14 cellular contexts compared by ENCODE assay signal in the genomic region with DNA sequence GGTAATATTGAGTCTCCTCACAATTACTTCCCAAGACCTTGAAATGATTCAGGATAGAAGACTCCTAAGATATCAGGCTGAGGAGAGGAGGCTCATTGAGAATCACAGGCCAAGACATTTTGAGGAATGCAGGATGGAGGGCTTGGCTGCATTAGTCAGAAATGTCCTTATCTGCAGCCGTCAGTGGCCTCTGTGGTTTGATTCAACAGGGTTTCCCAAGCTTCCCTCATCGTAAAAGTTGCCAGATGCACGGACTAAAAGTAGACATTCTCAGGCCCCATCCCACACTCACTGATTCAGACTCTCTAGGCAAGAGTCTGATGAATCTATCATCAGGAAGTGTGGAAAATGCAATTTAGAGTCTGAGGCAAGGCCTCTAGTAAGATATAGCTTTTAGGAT. TPM values are rescaled to one million over a fixed set of nuclear protein-coding genes. Genes with fewer than 3 reads are reported as not detected.
DNase-seq lines count a peak whose midpoint lies in the region; ATAC-seq and TF ChIP-seq lines count a peak whose summit lies in the region.
"Had no signal": no experiment of that assay in that cellular context is flagged by ENCODE, and none has a peak within 500 bp of the region (broad histone marks: within the 10 kb centered on the region; RNA-seq: fewer than 3 reads in every experiment).

No MANE protein-coding gene starts in this region.

- H3K9ac ChIP-seq in adipocyte (ENCODE audit: low read length) = no peak overlapping the region

- in situ Hi-C loops in KBM-7 (cut with MboI; ENCODE audit: low pct_unique_long_range_greater_than_20kb, low sequenced_read_pairs) = no loop called here

- H3K36me3 ChIP-seq in adipocyte (ENCODE audit: control insufficient read depth, insufficient read depth, low read length, severe bottlenecking) = no peaks in the 10 kb centered on the region
- no peaks in the 10 kb centered on the region for H3K36me3 ChIP-seq in hepatocyte (replicated peaks; ENCODE audit: insufficient read depth, low read depth)

- H3K27me3 ChIP-seq in adipocyte (replicated peaks; ENCODE audit: control insufficient read depth, insufficient read depth, low read length) = no peaks in the 10 kb centered on the region
- no peaks in the 10 kb centered on the region for H3K27me3 ChIP-seq in hepatocyte

- WGBS in hepatocyte (ENCODE audit: low lambda C conversion rate, missing lambda C conversion rate) = 27% methylated on average over 3 of the region's 3 CpGs

- H3K27ac ChIP-seq in hepatocyte = peak overlapping the region; percentile 50

- H2AFZ ChIP-seq in hepatocyte = no peak overlapping the region

- no peak for TF ChIP-seq CTCF in hepatocyte (IDR thresholded peaks at IDR 0.05; ENCODE audit: poor library complexity)

- no peaks in the 10 kb centered on the region for H3K9me3 ChIP-seq in adipocyte (ENCODE audit: control insufficient read depth, low read length)
- no peaks in the 10 kb centered on the region for H3K9me3 ChIP-seq in hepatocyte (ENCODE audit: low read depth)

- H3K79me2 ChIP-seq in hepatocyte = no peaks in the 10 kb centered on the region

- no peaks in the 10 kb centered on the region for H3K9me2 ChIP-seq in hepatocyte (replicated peaks; ENCODE audit: insufficient read depth)

- intact Hi-C loops in head of caudate nucleus (cut with DNase I) = no loop called here

- H3K4me3 ChIP-seq in adipocyte (ENCODE audit: low read length) (no peak overlapping the region), hepatocyte (no peak overlapping the region)

- H4K20me1 ChIP-seq in hepatocyte (ENCODE audit: insufficient read depth, poor library complexity, severe bottlenecking) = no peaks in the 10 kb centered on the region

- ATAC-seq in HG03442 (IDR thresholded peaks at IDR 0.05; ENCODE audit: unreplicated experiment) (no peak), GM19324 (IDR thresholded peaks at IDR 0.05; ENCODE audit: low FRiP score, unreplicated experiment) (no peak)

- H3K4me1 ChIP-seq in adipocyte (ENCODE audit: control insufficient read depth, insufficient read depth, low read length) = peaks cover 23% of the 10 kb centered on the region
- no peaks in the 10 kb centered on the region for H3K4me1 ChIP-seq in hepatocyte (ENCODE audit: insufficient read depth)

- no peak overlapping the region for H3K4me2 ChIP-seq in hepatocyte

- peak; percentile 86 for DNase-seq in AG08396 (ENCODE audit: low spot score)
- DNase-seq in KBM-7 = peak; percentile 87
- DNase-seq in adipocyte (ENCODE audit: low read depth) = peak; percentile 63
- DNase-seq in hepatocyte (ENCODE audit: low spot score) = peak; percentile 51
- DNase-seq in stimulated activated naive CD4-positive, alpha-beta T cell treated with Interleukin-2 at 50 U/mL for 16 hours (lab: John Stamatoyannopoulos, UW) = no peak
- DNase-seq in head of caudate nucleus = no peak
- DNase-seq: activated T-cell treated with anti-CD3 and anti-CD28 coated beads, Interleukin-2, amount 50 U/mL, for 24 hours; cortex of kidney; H7; NCI-H2081; posterior cingulate gyrus had no signal

RNA-seq across cellular contexts. Expression of gene TMEM178A, which starts 34.0 kb away (rescaled TPM):
- total RNA-seq in hepatocyte = 3.3 and 3.9 TPM in 2 replicates
- 5.5 and 6.6 TPM in 2 replicates for polyA plus RNA-seq in hepatocyte
- total RNA-seq: T-helper 1 cell treated with Interleukin-12 subunit alpha and Interleukin-12 subunit beta and Interleukin-4 antibody, amounts not matched to agents 30 ng/mL and 1 ng/mL, for 36 hours had no signal

Comparison
In these comparisons a context has a peak if more than half of its experiments do, and no peak if none do; other contexts are left out.
1. DNase-seq: peak in AG08396 (single experiment), KBM-7 (single experiment), adipocyte (single experiment) and hepatocyte (single experiment); none in stimulated activated naive CD4-positive, alpha-beta T cell treated with Interleukin-2 at 50 U/mL for 16 hours (single experiment) and head of caudate nucleus (0 of 42).